Comparison of ENCODE assay signal across 12 cellular contexts in the genomic region with DNA sequence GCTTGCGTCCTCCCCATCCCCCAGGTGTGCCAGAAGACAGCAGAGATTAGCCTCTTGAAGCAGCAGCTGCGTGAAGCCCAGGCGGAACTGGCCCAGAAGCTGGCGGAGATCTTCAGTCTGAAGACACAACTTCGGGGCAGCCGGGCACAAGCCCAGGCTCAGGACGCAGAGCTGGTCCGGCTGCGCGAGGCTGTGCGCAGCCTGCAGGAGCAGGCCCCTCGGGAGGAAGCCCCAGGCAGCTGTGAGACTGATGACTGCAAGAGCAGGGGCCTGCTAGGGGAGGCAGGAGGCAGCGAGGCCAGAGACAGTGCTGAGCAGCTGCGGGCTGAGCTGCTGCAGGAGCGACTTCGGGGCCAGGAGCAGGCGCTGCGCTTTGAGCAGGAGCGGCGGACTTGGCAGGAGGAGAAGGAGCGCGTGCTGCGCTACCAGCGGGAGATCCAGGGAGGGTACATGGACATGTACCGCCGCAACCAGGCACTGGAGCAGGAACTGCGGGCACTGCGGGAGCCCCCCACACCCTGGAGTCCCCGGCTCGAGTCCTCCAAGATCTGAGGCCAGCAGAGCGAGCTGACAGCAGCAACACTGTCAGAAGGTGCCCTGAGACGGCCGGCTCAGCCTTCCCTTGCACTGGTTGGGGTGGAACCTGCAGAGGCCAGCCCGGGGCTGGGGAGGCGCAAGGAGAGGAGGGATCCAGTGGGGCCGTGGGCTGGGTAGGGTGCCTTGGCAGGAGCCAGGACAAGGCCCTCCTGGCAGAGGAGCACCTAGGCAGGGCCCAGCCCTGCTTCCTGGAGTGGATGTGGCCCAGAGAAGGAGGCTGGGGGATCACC. TPM values are rescaled to one million over a fixed set of nuclear protein-coding genes. Genes with fewer than 3 reads are reported as not detected.
DNase-seq lines count a peak whose midpoint lies in the region; ATAC-seq and TF ChIP-seq lines count a peak whose summit lies in the region.
"Had no signal": no experiment of that assay in that cellular context is flagged by ENCODE, and none has a peak within 500 bp of the region (broad histone marks: within the 10 kb centered on the region; RNA-seq: fewer than 3 reads in every experiment).

No MANE protein-coding gene starts in this region.

- TF ChIP-seq POLR2A in breast epithelium (IDR thresholded peaks at IDR 0.05) (no peak), testis (IDR thresholded peaks at IDR 0.05) (no peak)

- H3K4me2 ChIP-seq in mammary epithelial cell (ENCODE audit: insufficient read depth, low read depth, low read length): no peak overlapping the region

- TF ChIP-seq CTCF in breast epithelium (IDR thresholded peaks at IDR 0.05) (no peak), mammary epithelial cell (conservative IDR thresholded peaks at IDR 0.05 in 1 of 2, IDR thresholded peaks at IDR 0.05 in 1 of 2; ENCODE audit: extremely low read depth in 1 of 2, insufficient read depth in 1 of 2, low read depth in 1 of 2, low read length in 2 of 2) (no peak), Panc1 (IDR thresholded peaks at IDR 0.05) (no peak), fibroblast of the aortic adventitia (IDR thresholded peaks at IDR 0.05; ENCODE audit: insufficient read depth, low read length) (no peak), testis (IDR thresholded peaks at IDR 0.05) (no peak)

- no peaks in the 10 kb centered on the region for H3K9me3 ChIP-seq in breast epithelium
- H3K9me3 ChIP-seq in mammary epithelial cell (replicated peaks; ENCODE audit: insufficient read depth, low read length): no peaks in the 10 kb centered on the region
- H3K9me3 ChIP-seq in Panc1 (ENCODE audit: control insufficient read depth, insufficient read depth, low read depth, low read length): no peaks in the 10 kb centered on the region
- no peaks in the 10 kb centered on the region for H3K9me3 ChIP-seq in testis
- H3K9me3 ChIP-seq: thoracic aorta had no signal

- no peak overlapping the region for H2AFZ ChIP-seq in mammary epithelial cell (ENCODE audit: low read depth, low read length)

- H3K4me3 ChIP-seq in breast epithelium (peak overlapping the region in 2 of 3 donors; percentile 18 to 29), mammary epithelial cell (replicated peaks in 1 of 3; ENCODE audit: insufficient read depth in 1 of 3, low read depth in 2 of 3, low read length in 3 of 3) (no peak overlapping the region), Panc1 (ENCODE audit: low read depth in 2 of 2, low read length in 2 of 2) (no peak overlapping the region), fibroblast of the aortic adventitia (ENCODE audit: low read depth, low read length) (no peak overlapping the region), testis (no peak overlapping the region)
- H3K4me3 ChIP-seq: cardiac muscle cell, skin epidermis, thoracic aorta had no signal

- BruUV-seq in mammary epithelial cell (replicated peaks; lab: Mats Ljungman, UMichigan) (no TSS peak), Panc1 (replicated peaks; lab: Mats Ljungman, UMichigan) (no TSS peak)

- ATAC-seq in Panc1 (0 out of 2 replicates have a peak, but pooled peaks have one; percentile 4), HG02973 (IDR thresholded peaks at IDR 0.05; ENCODE audit: unreplicated experiment) (no peak), GM18868 (IDR thresholded peaks at IDR 0.05; ENCODE audit: unreplicated experiment) (no peak), HG02571 (IDR thresholded peaks at IDR 0.05; ENCODE audit: unreplicated experiment) (no peak)

- in situ Hi-C loops in mammary epithelial cell (cut with MboI; ENCODE audit: low sequenced_read_pairs in 2 of 2): no loop called here
- in situ Hi-C loops in Panc1 (cut with HindIII; ENCODE audit: low pct_unique_long_range_greater_than_20kb, low sequenced_read_pairs): no loop called here

- H3K4me1 ChIP-seq in breast epithelium (peaks cover 12 to 36% of the 10 kb centered on the region in 2 donors), mammary epithelial cell (ENCODE audit: insufficient read depth, low read length) (no peaks in the 10 kb centered on the region), Panc1 (ENCODE audit: control insufficient read depth, insufficient read depth, low read length) (no peaks in the 10 kb centered on the region; the same call in 1 of the 2 replicates), testis (peaks cover 8% of the 10 kb centered on the region)

- POLR2A ChIA-PET in Panc1 (lab: Charles Lee): no interaction called here

- DNase-seq in breast epithelium (ENCODE audit: low spot score in 2 of 2) (no peak), mammary epithelial cell (no peak), Panc1 (ENCODE audit: low read depth, low spot score) (no peak), fibroblast of the aortic adventitia (ENCODE audit: low read depth) (peak; percentile 14), testis (peak; percentile 41)

- dilution Hi-C loops in mammary epithelial cell (cut with HindIII; ENCODE audit: low sequenced_read_pairs): no loop called here

- WGBS in mammary epithelial cell (ENCODE audit: low coverage, missing lambda C conversion rate): 97% methylated on average over 24 of the region's 36 CpGs
- 44 to 57% methylated on average over 15 to 36 of the region's 36 CpGs for whole genome bisulfite sequencing in testis, 2 donors

- intact Hi-C loops in breast epithelium (cut with DNase I; ENCODE audit: low total_unique reads): no loop called here
- intact Hi-C loops in mammary epithelial cell (cut with micrococcal nuclease): no loop called here
- intact Hi-C loops in Panc1 (cut with micrococcal nuclease; ENCODE audit: unreplicated experiment): no loop called here
- intact Hi-C loops in testis (cut with DNase I; ENCODE audit: low total_unique reads): no loop called here

- CTCF ChIA-PET in mammary epithelial cell (lab: Charles Lee; ENCODE audit: low non-redundant PET) (no interaction called here), Panc1 (lab: Charles Lee) (interaction anchor here (1.0 kb wide), 1 partner anchor 24 kb away, joined by 4 read pairs; no protein-coding TSS in a partner anchor)

- H3K9ac ChIP-seq in mammary epithelial cell (ENCODE audit: insufficient read depth, low read length): no peak overlapping the region

- no peaks in the 10 kb centered on the region for H3K79me2 ChIP-seq in mammary epithelial cell (ENCODE audit: insufficient read depth, low read length)

- H3K36me3 ChIP-seq in breast epithelium (no peaks in the 10 kb centered on the region), mammary epithelial cell (ENCODE audit: insufficient read depth, low read length) (no peaks in the 10 kb centered on the region), Panc1 (ENCODE audit: control insufficient read depth, insufficient read depth, low read length) (no peaks in the 10 kb centered on the region), testis (ENCODE audit: low read depth, missing control alignments) (no peaks in the 10 kb centered on the region)
- H3K36me3 ChIP-seq: thoracic aorta had no signal

- no peaks in the 10 kb centered on the region for H3K27me3 ChIP-seq in breast epithelium
- no peaks in the 10 kb centered on the region for H3K27me3 ChIP-seq in mammary epithelial cell (ENCODE audit: insufficient read depth, low read length)
- H3K27me3 ChIP-seq in Panc1 (ENCODE audit: control insufficient read depth, insufficient read depth, low read length): no peaks in the 10 kb centered on the region
- H3K27me3 ChIP-seq in testis: no peaks in the 10 kb centered on the region
- H3K27me3 ChIP-seq: cardiac muscle cell had no signal

- H3K27ac ChIP-seq in breast epithelium (peak overlapping the region; percentile 92 to 94), mammary epithelial cell (ENCODE audit: insufficient read depth, low read depth, low read length) (no peak overlapping the region), Panc1 (ENCODE audit: low read length) (no peak overlapping the region), testis (no peak overlapping the region)
- H3K27ac ChIP-seq: cardiac muscle cell, thoracic aorta had no signal

- no peaks in the 10 kb centered on the region for H4K20me1 ChIP-seq in mammary epithelial cell (ENCODE audit: insufficient read depth, low read length)

RNA-seq across cellular contexts. Expression of a gene that starts 8.3 kb away (rescaled TPM):
- total RNA-seq in breast epithelium (1 to 10 TPM in 2 of 3 donors, under 1 TPM in 1; 0.32 to 9.8 (median 4.9) TPM), mammary epithelial cell (1 to 10 TPM in 1 of 2 donors, under 1 TPM in 1; 0.67 to 2.2 TPM), Panc1 (2021; ENCODE audit: unreplicated experiment) (2.3 TPM), fibroblast of the aortic adventitia (ENCODE audit: low replicate concordance) (0.18 and 0.65 TPM in 2 replicates), testis (1 to 10 TPM; 3.2 to 3.6 TPM)
- polyA plus RNA-seq in mammary epithelial cell (0.46 TPM), testis (ENCODE audit: insufficient read depth, low read depth, low replicate concordance) (1.4 TPM)
- not detected for polyA minus RNA-seq in mammary epithelial cell
- polyA plus RNA-seq in Panc1 (2012; ENCODE audit: insufficient read length): 1.7 TPM
- polyA plus RNA-seq: CD14-positive monocyte had no signal

RNA-seq across cellular contexts. Expression of a gene that starts 9.2 kb away (rescaled TPM):
- 10 to 100 TPM; 34.4 to 40.4 (median 36.3) TPM for total RNA-seq in breast epithelium
- 10 to 100 TPM; 15.3 to 23.8 TPM for total RNA-seq in mammary epithelial cell
- 17.1 TPM for polyA plus RNA-seq in mammary epithelial cell
- polyA minus RNA-seq in mammary epithelial cell: 22.2 TPM
- total RNA-seq in Panc1 (2021; ENCODE audit: unreplicated experiment): 40.8 TPM
- 56.8 TPM for polyA plus RNA-seq in Panc1 (2012; ENCODE audit: insufficient read length)
- total RNA-seq in fibroblast of the aortic adventitia (ENCODE audit: low replicate concordance): 11.8 and 25.8 TPM in 2 replicates
- 100 to 1,000 TPM in 1 of 2 donors, 10 to 100 TPM in 1; 73.0 to 102 TPM for total RNA-seq in testis
- polyA plus RNA-seq in testis (ENCODE audit: insufficient read depth, low read depth, low replicate concordance): 181 TPM

RNA-seq across cellular contexts. Expression of a gene that starts 32.0 kb away (rescaled TPM):
- total RNA-seq in breast epithelium (100 to 1,000 TPM; 148 to 256 (median 220) TPM), mammary epithelial cell (100 to 1,000 TPM in 1 of 2 donors, 10 to 100 TPM in 1; 72.8 to 152 TPM), Panc1 (2021; ENCODE audit: unreplicated experiment) (239 TPM), fibroblast of the aortic adventitia (ENCODE audit: low replicate concordance) (29.8 and 162 TPM in 2 replicates), testis (100 to 1,000 TPM; 132 to 208 TPM)
- polyA plus RNA-seq in mammary epithelial cell (213 TPM), testis (ENCODE audit: insufficient read depth, low read depth, low replicate concordance) (105 TPM)
- 91.2 TPM for polyA minus RNA-seq in mammary epithelial cell
- polyA plus RNA-seq in Panc1 (2012; ENCODE audit: insufficient read length): 318 TPM

Comparison
In these comparisons a context has a peak if more than half of its experiments do, and no peak if none do; other contexts are left out.
1. H3K27ac ChIP-seq: peak in breast epithelium (2 of 2); none in mammary epithelial cell (single experiment), Panc1 (single experiment) and testis (0 of 2).
2. H3K4me3 ChIP-seq: peak in breast epithelium (2 of 3); none in mammary epithelial cell (0 of 3), Panc1 (0 of 2), fibroblast of the aortic adventitia (single experiment) and testis (0 of 2).
3. DNase-seq: peak in fibroblast of the aortic adventitia (single experiment) and testis (single experiment); none in breast epithelium (0 of 2), mammary epithelial cell (single experiment) and Panc1 (single experiment).